23 cellular contexts compared by ENCODE assay signal in the genomic region with DNA sequence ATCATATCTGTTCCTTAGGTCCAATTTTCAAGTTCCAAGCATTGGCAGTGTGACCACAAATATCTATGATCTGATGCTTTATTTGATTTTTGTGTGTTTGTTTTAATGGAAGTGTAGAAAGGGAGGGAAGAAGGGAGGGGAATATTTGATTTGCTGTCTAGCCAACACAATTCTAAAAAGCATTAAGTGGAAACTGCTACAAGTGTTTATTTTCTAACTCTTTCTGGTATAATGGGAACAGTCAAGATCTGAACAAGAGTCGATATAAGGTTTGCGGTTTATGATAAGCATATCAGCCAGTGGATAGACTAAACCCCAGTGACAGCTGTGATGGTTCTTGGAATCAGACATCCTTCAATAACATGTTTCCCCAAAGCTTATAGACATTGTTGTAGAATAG.
"Had no signal": no experiment of that assay in that cellular context is flagged by ENCODE, and none has a peak within 500 bp of the region (broad histone marks: within the 10 kb centered on the region; RNA-seq: fewer than 3 reads in every experiment).

No MANE protein-coding gene starts in this region.

- H3K4me2 ChIP-seq: SK-N-SH had no signal

- H3K27me3 ChIP-seq: SJSA1 had no signal

- ATAC-seq: activated CD8-positive, alpha-beta T cell treated with anti-CD3 and anti-CD28 coated beads for 36 hours; Panc1 had no signal

- H3K27ac ChIP-seq: SJSA1 had no signal

- H3K9me3 ChIP-seq: SJSA1, SK-N-SH had no signal

- H3K36me3 ChIP-seq: SJSA1 had no signal

- H3K9me2 ChIP-seq: SK-N-SH had no signal

- H3K4me3 ChIP-seq: SJSA1 had no signal

- H3K9ac ChIP-seq: SK-N-SH had no signal

- DNase-seq: activated CD4-positive, alpha-beta T cell treated with anti-CD3 and anti-CD28 coated beads, Interleukin-2, amount 10 ng/mL, durations not matched to agents 24 days and 14 days; activated CD4-positive, alpha-beta T cell treated with anti-CD3 and anti-CD28 coated beads, Interleukin-2, amount 50 U/mL, for 4 hours; activated CD8-positive, alpha-beta T cell treated with anti-CD3 and anti-CD28 coated beads for 36 hours; activated gamma-delta T cell; activated naive CD4-positive, alpha-beta T cell treated with Interleukin-2 at 50 U/mL for 16 hours; activated naive CD8-positive, alpha-beta T cell treated with anti-CD3 and anti-CD28 coated beads, Interleukin-2, amount 10 ng/mL, durations not matched to agents 7 days and 5 days; activated T-cell treated with anti-CD3 and anti-CD28 coated beads, Interleukin-2, amount 50 U/mL, for 24 hours; amygdala; caudate nucleus; cerebellar nuclear complex; Karpas-422; KBM-7; NCI-H1105; NCI-H1417 treated with DMSO at 0.1 percent for 48 hours; NCI-H187 treated with DMSO at 0.1 percent for 48 hours; NCI-H345; NCI-H524 treated with DMSO at 0.1 percent for 48 hours; NCI-H748 treated with DMSO at 0.1 percent for 48 hours; NK-92 treated with Interleukin-12 subunit alpha and Interleukin-12 subunit beta, amount 100 ng/mL, for 24 hours; SHP77; SK-N-SH had no signal
